Comparison of ENCODE assay signal across 29 cellular contexts in the genomic region with DNA sequence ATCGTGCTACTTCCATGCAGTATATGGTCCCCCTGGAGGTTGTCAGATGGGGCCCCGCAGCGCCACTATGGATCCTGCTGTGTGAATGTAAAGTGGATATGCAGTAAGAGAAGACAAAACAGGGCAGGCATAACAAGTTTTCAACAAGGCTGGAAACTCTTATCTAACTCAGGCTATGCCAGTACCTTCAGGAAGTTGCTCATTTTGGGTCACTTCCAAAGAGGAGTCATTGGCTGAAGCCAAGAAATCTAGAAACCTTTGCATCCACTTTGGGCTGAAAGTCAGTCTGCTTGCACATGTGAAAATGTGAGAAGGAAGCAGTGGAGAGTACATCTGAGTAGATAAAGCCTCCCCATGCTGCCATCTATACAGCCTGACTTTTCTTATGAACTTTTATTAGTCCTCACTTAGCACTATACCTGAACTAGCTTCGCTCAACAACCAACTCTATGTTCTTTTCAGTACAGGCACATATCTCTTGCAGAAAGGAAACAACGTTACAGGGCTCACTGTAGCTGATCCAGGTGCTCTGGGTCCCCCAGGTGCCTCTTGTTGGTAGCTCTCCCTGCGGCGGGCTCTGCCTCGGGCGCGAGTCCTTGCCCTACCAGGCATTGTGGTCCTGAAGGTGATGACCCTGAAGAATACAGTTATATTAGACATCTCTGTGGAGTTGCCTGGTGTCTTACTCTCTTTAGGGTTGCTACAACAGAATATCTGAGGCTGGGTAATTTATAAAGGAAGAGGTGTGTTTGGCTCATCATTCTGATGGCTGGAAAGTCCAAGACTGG. TPM values are rescaled to one million over a fixed set of nuclear protein-coding genes. Genes with fewer than 3 reads are reported as not detected.
"Had no signal": no experiment of that assay in that cellular context is flagged by ENCODE, and none has a peak within 500 bp of the region (broad histone marks: within the 10 kb centered on the region; RNA-seq: fewer than 3 reads in every experiment).

No MANE protein-coding gene starts in this region.

- H3K27ac ChIP-seq: colonic mucosa, left lung, ovary, psoas muscle, thyroid gland, upper lobe of right lung had no signal

- H3K4me3 ChIP-seq: colonic mucosa, left lung, lung, ovary, psoas muscle, thyroid gland, upper lobe of right lung had no signal

- H3K9me3 Mint-ChIP-seq: activated naive CD4-positive, alpha-beta T cell treated with anti-CD3 and anti-CD28 coated beads for 36 hours; activated T-cell treated with anti-CD3 and anti-CD28 coated beads, Interleukin-2, amount 50 U/mL, for 72 hours; brain; endodermal cell; T-cell; T-helper 2 cell treated with Interferon-gamma antibody and Interleukin-4, amounts not matched to agents 5 μg/mL and 100 μg/mL, for 36 hours had no signal

- FAIRE-seq: TTC549 had no signal

- H3K27ac Mint-ChIP-seq: activated naive CD4-positive, alpha-beta T cell treated with anti-CD3 and anti-CD28 coated beads for 36 hours; activated T-cell treated with anti-CD3 and anti-CD28 coated beads, Interleukin-2, amount 50 U/mL, for 72 hours; brain; endodermal cell; naive thymus-derived CD4-positive, alpha-beta T cell; T-cell; T-helper 2 cell treated with Interferon-gamma antibody and Interleukin-4, amounts not matched to agents 5 μg/mL and 100 μg/mL, for 36 hours had no signal

- H3K4me1 ChIP-seq: colonic mucosa, left lung, psoas muscle, thyroid gland, upper lobe of right lung had no signal

- H3K36me3 ChIP-seq: colonic mucosa, left lung, ovary, thyroid gland, upper lobe of right lung had no signal

- H3K36me3 Mint-ChIP-seq: brain; naive thymus-derived CD4-positive, alpha-beta T cell; T-cell had no signal

- DNase-seq: activated CD4-positive, alpha-beta T cell treated with anti-CD3 and anti-CD28 coated beads for 4 hours; activated CD4-positive, alpha-beta T cell treated with anti-CD3 and anti-CD28 coated beads, Interleukin-2, amount 50 U/mL, for 48 hours; activated CD4-positive, CD25-positive, alpha-beta regulatory T cell; activated effector memory CD4-positive, alpha-beta T cell treated with Interleukin-2 at 50 U/mL for 16 hours; activated naive CD4-positive, alpha-beta T cell treated with anti-CD3 and anti-CD28 coated beads for 36 hours; activated T-cell treated with anti-CD3 and anti-CD28 coated beads, Interleukin-2, amount 50 U/mL, for 72 hours; anterior cingulate cortex; central memory CD4-positive, alpha-beta T cell; colonic mucosa; endodermal cell; foreskin melanocyte; left lung; naive thymus-derived CD4-positive, alpha-beta T cell; ovary; psoas muscle; right cardiac atrium; stimulated activated CD4-positive, alpha-beta T cell treated with anti-CD3 and anti-CD28 coated beads, Interleukin-4, amount 100 ng/mL, for 24 hours; stimulated activated naive CD4-positive, alpha-beta T cell treated with Interleukin-2 at 50 U/mL for 16 hours; substantia nigra; T-cell; thyroid gland; upper lobe of right lung had no signal

- ATAC-seq: activated T-cell treated with anti-CD3 and anti-CD28 coated beads, Interleukin-2, amount 50 U/mL, for 72 hours; left lung; naive thymus-derived CD4-positive, alpha-beta T cell; psoas muscle; T-cell; upper lobe of right lung had no signal

- H3K9me3 ChIP-seq: colonic mucosa, left lung, ovary, psoas muscle, thyroid gland, upper lobe of right lung had no signal

- H3K27me3 ChIP-seq: colonic mucosa, ovary, thyroid gland had no signal

RNA-seq across cellular contexts. Expression of a gene that starts 12.4 kb away (rescaled TPM):
- total RNA-seq: activated CD8-positive, alpha-beta memory T cell treated with anti-CD3 and anti-CD28 coated beads for 36 hours; activated naive CD4-positive, alpha-beta T cell treated with anti-CD3 and anti-CD28 coated beads for 36 hours; activated T-cell treated with anti-CD3 and anti-CD28 coated beads, Interleukin-2, amount 50 U/mL, for 72 hours; colonic mucosa; endodermal cell; epithelial cell of proximal tubule; kidney epithelial cell; left lung; lung; naive thymus-derived CD4-positive, alpha-beta T cell; psoas muscle; right cardiac atrium; T-cell; thyroid gland; upper lobe of right lung had no signal
- polyA plus RNA-seq: lung; naive thymus-derived CD4-positive, alpha-beta T cell; psoas muscle; right cardiac atrium had no signal
